Comparison of ENCODE assay signal across 1 cellular context in the genomic region with DNA sequence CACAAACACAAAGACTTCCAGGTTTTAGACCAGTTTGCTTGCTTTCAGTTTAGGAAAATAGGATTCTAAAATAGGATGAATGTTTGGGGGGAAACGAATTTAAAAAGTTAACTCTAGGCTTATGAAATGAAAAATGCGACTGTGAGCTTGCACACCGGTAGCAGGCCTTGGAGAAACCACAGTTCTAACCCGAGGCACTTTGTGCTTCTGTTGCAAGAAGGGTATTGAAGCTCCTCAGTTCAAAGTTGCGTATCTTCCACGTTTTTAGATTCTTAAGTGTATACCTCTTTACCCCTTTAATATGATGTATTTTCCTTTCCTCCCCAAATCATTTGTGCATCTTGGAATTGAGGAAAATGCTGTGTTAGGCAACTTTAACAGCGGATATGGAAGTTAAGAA.
TF ChIP-seq lines count a peak whose summit lies in the region.

No MANE protein-coding gene starts in this region.

TF ChIP-seq in GM23338, 12 proteins besides CTCF, POLR2A, EP300 and RAD21 (continued from another document):
- TF ChIP-seq ZNF462 (CRISPR knock-in tag; IDR thresholded peaks at IDR 0.05) (no peak), ZNF114 (CRISPR knock-in tag; IDR thresholded peaks at IDR 0.05) (no peak), EZH2phosphoT487 (IDR thresholded peaks at IDR 0.05; ENCODE audit: unreplicated experiment) (no peak), POLR2AphosphoS5 (IDR thresholded peaks at IDR 0.05; ENCODE audit: low read depth) (no peak), JUNB (IDR thresholded peaks at IDR 0.05; ENCODE audit: unreplicated experiment) (no peak), EZH2 (IDR thresholded peaks at IDR 0.05; ENCODE audit: low read depth, unreplicated experiment) (no peak), NANOG (IDR thresholded peaks at IDR 0.05; ENCODE audit: borderline replicate concordance) (no peak)
